18 cellular contexts compared by ENCODE assay signal in genomic region chr2:122168799-122169198, GRCh38.
A peak's percentile ranks its signal among the peaks of the same experiment; 100 is the strongest.
DNase-seq lines count a peak whose midpoint lies in the region; ATAC-seq and TF ChIP-seq lines count a peak whose summit lies in the region.
"Had no signal": no experiment of that assay in that cellular context is flagged by ENCODE, and none has a peak within 500 bp of the region (broad histone marks: within the 10 kb centered on the region; RNA-seq: fewer than 3 reads in every experiment).

No MANE protein-coding gene starts in this region.

- H3K36me3 ChIP-seq in GM23248 (ENCODE audit: low read depth) (no peaks in the 10 kb centered on the region), brain microvascular endothelial cell (replicated peaks) (no peaks in the 10 kb centered on the region), body of pancreas (replicated peaks in 1 of 2; ENCODE audit: insufficient read depth in 1 of 2, low read depth in 2 of 2) (no peaks in the 10 kb centered on the region), sigmoid colon (no peaks in the 10 kb centered on the region)
- H3K36me3 ChIP-seq: heart left ventricle had no signal

- H3K9me3 ChIP-seq in GM23248 (ENCODE audit: low read depth) (no peaks in the 10 kb centered on the region), body of pancreas (no peaks in the 10 kb centered on the region), sigmoid colon (no peaks in the 10 kb centered on the region)
- H3K9me3 ChIP-seq: heart left ventricle had no signal

- no peak overlapping the region for H3K27ac Mint-ChIP-seq in stimulated activated effector memory CD8-positive, alpha-beta T cell treated with anti-CD3 and anti-CD28 coated beads, Interleukin-12 subunit alpha, Interleukin-12 subunit beta, amount 100 ng/mL, for 72 hours
- H3K27ac Mint-ChIP-seq: CD4-positive, alpha-beta memory T cell; IgD-negative memory B cell; natural killer cell; stimulated activated memory B cell treated with anti-CD40 and anti-IgM and Interleukin-4, amounts not matched to agents 10 μg/mL and 1 μg/mL and 100 μg/mL, for 72 hours; T-helper 1 cell treated with Interleukin-12 subunit alpha and Interleukin-12 subunit beta and Interleukin-4 antibody, amounts not matched to agents 30 μg/mL and 1 μg/mL, for 36 hours had no signal

- H3K36me3 Mint-ChIP-seq in stimulated activated effector memory CD8-positive, alpha-beta T cell treated with anti-CD3 and anti-CD28 coated beads, Interleukin-12 subunit alpha, Interleukin-12 subunit beta, amount 100 ng/mL, for 72 hours = no peaks in the 10 kb centered on the region
- H3K36me3 Mint-ChIP-seq: CD4-positive, alpha-beta memory T cell; IgD-negative memory B cell; natural killer cell; stimulated activated memory B cell treated with anti-CD40 and anti-IgM and Interleukin-4, amounts not matched to agents 10 μg/mL and 1 μg/mL and 100 μg/mL, for 72 hours had no signal

- H3K27me3 ChIP-seq in GM23248 (replicated peaks; ENCODE audit: insufficient read depth) = no peaks in the 10 kb centered on the region
- no peaks in the 10 kb centered on the region for H3K27me3 ChIP-seq in brain microvascular endothelial cell (replicated peaks)
- H3K27me3 ChIP-seq in body of pancreas = no peaks in the 10 kb centered on the region
- no peaks in the 10 kb centered on the region for H3K27me3 ChIP-seq in sigmoid colon
- H3K27me3 ChIP-seq: heart left ventricle had no signal

- H4K20me1 ChIP-seq in GM23248 (ENCODE audit: insufficient read depth) = no peaks in the 10 kb centered on the region

- peak; percentile 10 for DNase-seq in Daoy (ENCODE audit: low read depth)
- peak; percentile 23 for DNase-seq in GM23248
- no peak for DNase-seq in brain microvascular endothelial cell
- peak; percentile 14 for DNase-seq in kidney glomerular epithelial cell (lab: John Stamatoyannopoulos, UW)
- DNase-seq in body of pancreas = no peak
- no peak for DNase-seq in sigmoid colon
- no peak for DNase-seq in stimulated activated effector memory CD8-positive, alpha-beta T cell treated with anti-CD3 and anti-CD28 coated beads, Interleukin-12 subunit alpha, Interleukin-12 subunit beta, amount 100 ng/mL, for 72 hours (ENCODE audit: low spot score in 2 of 2)
- DNase-seq: activated CD4-positive, alpha-beta T cell treated with anti-CD3 and anti-CD28 coated beads for 4 hours; activated T-cell treated with anti-CD3 and anti-CD28 coated beads, Interleukin-2, amount 50 U/mL, for 48 hours; CD4-positive, alpha-beta memory T cell; heart left ventricle; natural killer cell; NCI-H187; NCI-H524 had no signal

- no peak for TF ChIP-seq EP300 in sigmoid colon (IDR thresholded peaks at IDR 0.05)

- ATAC-seq in body of pancreas (no peak), GM18517 (IDR thresholded peaks at IDR 0.05; ENCODE audit: unreplicated experiment) (no peak)
- ATAC-seq in stimulated activated effector memory CD8-positive, alpha-beta T cell treated with anti-CD3 and anti-CD28 coated beads, Interleukin-12 subunit alpha, Interleukin-12 subunit beta, amount 100 ng/mL, for 72 hours = no peak
- ATAC-seq: heart left ventricle; natural killer cell; stimulated activated memory B cell treated with anti-CD40 and anti-IgM and Interleukin-4, amounts not matched to agents 10 μg/mL and 1 μg/mL and 100 μg/mL, for 72 hours had no signal

- 60 to 65% methylated on average over 3 of the region's 3 CpGs for whole genome bisulfite sequencing in GM23248 (ENCODE audit: low coverage in 1 of 2, low lambda C conversion rate in 2 of 2, missing lambda C conversion rate in 2 of 2), 2 experiments
- 56 to 59% methylated on average over 3 of the region's 3 CpGs for WGBS in body of pancreas, 2 donors
- 49 to 80% methylated on average over 3 of the region's 3 CpGs for WGBS in sigmoid colon, 2 donors

- no peak overlapping the region for H2AFZ ChIP-seq in GM23248

- H3K4me3 ChIP-seq in GM23248 = no peak overlapping the region
- H3K4me3 ChIP-seq in brain microvascular endothelial cell (ENCODE audit: low read depth, low read length) = no peak overlapping the region
- no peak overlapping the region for H3K4me3 ChIP-seq in body of pancreas
- no peak overlapping the region for H3K4me3 ChIP-seq in sigmoid colon
- H3K4me3 ChIP-seq: heart left ventricle had no signal

- H3K4me3 Mint-ChIP-seq in stimulated activated effector memory CD8-positive, alpha-beta T cell treated with anti-CD3 and anti-CD28 coated beads, Interleukin-12 subunit alpha, Interleukin-12 subunit beta, amount 100 ng/mL, for 72 hours = no peak overlapping the region
- H3K4me3 Mint-ChIP-seq: CD4-positive, alpha-beta memory T cell; IgD-negative memory B cell; natural killer cell; stimulated activated memory B cell treated with anti-CD40 and anti-IgM and Interleukin-4, amounts not matched to agents 10 μg/mL and 1 μg/mL and 100 μg/mL, for 72 hours; T-helper 1 cell treated with Interleukin-12 subunit alpha and Interleukin-12 subunit beta and Interleukin-4 antibody, amounts not matched to agents 30 μg/mL and 1 μg/mL, for 36 hours had no signal

- no peak overlapping the region for H3K4me2 ChIP-seq in GM23248 (ENCODE audit: unreplicated experiment)

- intact Hi-C loops in body of pancreas (cut with DNase I) = no loop called here
- intact Hi-C loops in sigmoid colon (cut with DNase I) = no loop called here

- no peaks in the 10 kb centered on the region for H3K4me1 ChIP-seq in GM23248 (ENCODE audit: insufficient read depth)
- H3K4me1 ChIP-seq in body of pancreas = no peaks in the 10 kb centered on the region
- no peaks in the 10 kb centered on the region for H3K4me1 ChIP-seq in sigmoid colon
- H3K4me1 ChIP-seq: heart left ventricle had no signal

- H3K27ac ChIP-seq in GM23248 (no peak overlapping the region), brain microvascular endothelial cell (no peak overlapping the region), body of pancreas (no peak overlapping the region), sigmoid colon (no peak overlapping the region)
- H3K27ac ChIP-seq: heart left ventricle had no signal

- H3K9ac ChIP-seq in GM23248 = no peak overlapping the region

- H3F3A ChIP-seq in GM23248 (ENCODE audit: insufficient read depth) = no peaks in the 10 kb centered on the region

- H3K9me3 Mint-ChIP-seq in stimulated activated effector memory CD8-positive, alpha-beta T cell treated with anti-CD3 and anti-CD28 coated beads, Interleukin-12 subunit alpha, Interleukin-12 subunit beta, amount 100 ng/mL, for 72 hours = no peaks in the 10 kb centered on the region
- H3K9me3 Mint-ChIP-seq: CD4-positive, alpha-beta memory T cell; IgD-negative memory B cell; natural killer cell; stimulated activated memory B cell treated with anti-CD40 and anti-IgM and Interleukin-4, amounts not matched to agents 10 μg/mL and 1 μg/mL and 100 μg/mL, for 72 hours; T-helper 1 cell treated with Interleukin-12 subunit alpha and Interleukin-12 subunit beta and Interleukin-4 antibody, amounts not matched to agents 30 μg/mL and 1 μg/mL, for 36 hours had no signal

- peak; percentile 31 for TF ChIP-seq CTCF in brain microvascular endothelial cell (IDR thresholded peaks at IDR 0.05; ENCODE audit: low read depth, low read length, missing control alignments)
- no peak for TF ChIP-seq CTCF in body of pancreas (IDR thresholded peaks at IDR 0.05)
- no peak for TF ChIP-seq CTCF in sigmoid colon (IDR thresholded peaks at IDR 0.05)

- H3K79me2 ChIP-seq in GM23248 (ENCODE audit: insufficient read depth) = no peaks in the 10 kb centered on the region

- TF ChIP-seq POLR2A in body of pancreas (IDR thresholded peaks at IDR 0.05) (no peak), sigmoid colon (IDR thresholded peaks at IDR 0.05) (no peak)

- H3K4me1 Mint-ChIP-seq in stimulated activated effector memory CD8-positive, alpha-beta T cell treated with anti-CD3 and anti-CD28 coated beads, Interleukin-12 subunit alpha, Interleukin-12 subunit beta, amount 100 ng/mL, for 72 hours = no peaks in the 10 kb centered on the region
- H3K4me1 Mint-ChIP-seq: CD4-positive, alpha-beta memory T cell; natural killer cell; stimulated activated memory B cell treated with anti-CD40 and anti-IgM and Interleukin-4, amounts not matched to agents 10 μg/mL and 1 μg/mL and 100 μg/mL, for 72 hours had no signal

- in situ Hi-C loops in GM23248 (cut with MboI) (no loop called here), brain microvascular endothelial cell (cut with HindIII; ENCODE audit: low pct_ligation_motif_present, low sequenced_read_pairs) (no loop called here)

- no peaks in the 10 kb centered on the region for H3K9me2 ChIP-seq in GM23248 (ENCODE audit: insufficient read depth)

Comparison
In these comparisons a context has a peak if more than half of its experiments do, and no peak if none do; other contexts are left out.
1. DNase-seq: peak in Daoy (single experiment), GM23248 (single experiment) and kidney glomerular epithelial cell (single experiment); none in brain microvascular endothelial cell (single experiment), body of pancreas (0 of 4), sigmoid colon (single experiment) and stimulated activated effector memory CD8-positive, alpha-beta T cell treated with anti-CD3 and anti-CD28 coated beads, Interleukin-12 subunit alpha, Interleukin-12 subunit beta, amount 100 ng/mL, for 72 hours (0 of 2).